Comparison of ENCODE assay signal across 9 cellular contexts in genomic region chr5:172902497-172903472, GRCh38. TPM values are rescaled to one million over a fixed set of nuclear protein-coding genes. Genes with fewer than 3 reads are reported as not detected.
A peak's percentile ranks its signal among the peaks of the same experiment; 100 is the strongest.
DNase-seq lines count a peak whose midpoint lies in the region; ATAC-seq and TF ChIP-seq lines count a peak whose summit lies in the region.
"Had no signal": no experiment of that assay in that cellular context is flagged by ENCODE, and none has a peak within 500 bp of the region (broad histone marks: within the 10 kb centered on the region; RNA-seq: fewer than 3 reads in every experiment).

No MANE protein-coding gene starts in this region.

- H3K9me3 Mint-ChIP-seq in naive B cell, result no peaks in the 10 kb centered on the region
- no peaks in the 10 kb centered on the region for H3K9me3 Mint-ChIP-seq in activated CD4-positive, alpha-beta T cell treated with anti-CD3 and anti-CD28 coated beads for 36 hours (ENCODE audit: low read depth)
- H3K9me3 Mint-ChIP-seq: IgD-negative memory B cell had no signal

- DNase-seq in G401 (ENCODE audit: low spot score) (peak; percentile 81), PC-9 (peak; percentile 79 to 97), naive B cell (no peak), NCI-H2171 (lab: John Stamatoyannopoulos, UW) (no peak)
- DNase-seq in activated CD4-positive, alpha-beta T cell treated with anti-CD3 and anti-CD28 coated beads for 36 hours, result no peak

- peaks cover 11 to 12% of the 10 kb centered on the region in 2 donors for H3K36me3 Mint-ChIP-seq in naive B cell
- peaks cover 5% of the 10 kb centered on the region for H3K36me3 Mint-ChIP-seq in activated CD4-positive, alpha-beta T cell treated with anti-CD3 and anti-CD28 coated beads for 36 hours (ENCODE audit: low read depth)

- peaks cover 51% of the 10 kb centered on the region for H3K4me1 ChIP-seq in PC-9 (replicated peaks; ENCODE audit: insufficient read depth)
- H3K4me1 ChIP-seq in esophagus (ENCODE audit: control insufficient read depth in 2 of 2, insufficient read depth in 2 of 2, low read length in 1 of 2), result peaks cover 2 to 44% of the 10 kb centered on the region in 2 donors

- ATAC-seq in naive B cell (ENCODE audit: low read depth in 2 of 2), result no peak
- ATAC-seq in HG02973 (IDR thresholded peaks at IDR 0.05; ENCODE audit: unreplicated experiment), result no peak
- no peak for ATAC-seq in activated CD4-positive, alpha-beta T cell treated with anti-CD3 and anti-CD28 coated beads for 36 hours
- ATAC-seq in HG03457 (IDR thresholded peaks at IDR 0.05; ENCODE audit: unreplicated experiment), result no peak

- POLR2A ChIA-PET in PC-9 (lab: Charles Lee; ENCODE audit: unreplicated experiment), result interaction anchor here (0.6 kb wide), 2 partner anchors 126 to 155 kb away, joined by 4 to 5 read pairs; no protein-coding TSS in a partner anchor
- POLR2A ChIA-PET in activated CD4-positive, alpha-beta T cell treated with anti-CD3 and anti-CD28 coated beads for 36 hours (lab: Charles Lee), result no interaction called here

- peaks cover 0 to 8% (median 5%) of the 10 kb centered on the region in 3 donors for H3K4me1 Mint-ChIP-seq in naive B cell
- peaks cover 2% of the 10 kb centered on the region for H3K4me1 Mint-ChIP-seq in activated CD4-positive, alpha-beta T cell treated with anti-CD3 and anti-CD28 coated beads for 36 hours
- H3K4me1 Mint-ChIP-seq: IgD-negative memory B cell had no signal

- peak overlapping the region in 5 of 6 donors; percentile 65 to 93 (median 80) for H3K27ac Mint-ChIP-seq in naive B cell
- no peak overlapping the region for H3K27ac Mint-ChIP-seq in activated CD4-positive, alpha-beta T cell treated with anti-CD3 and anti-CD28 coated beads for 36 hours

- in situ Hi-C loops in G401 (cut with HindIII; ENCODE audit: low sequenced_read_pairs), result no loop called here

- no TSS peak for BruUV-seq in PC-9 (replicated peaks; lab: Mats Ljungman, UMichigan)

- H3K4me2 ChIP-seq in PC-9, result peak overlapping the region; percentile 74

- H3K36me3 ChIP-seq in PC-9 (ENCODE audit: low read depth) (no peaks in the 10 kb centered on the region), esophagus (ENCODE audit: control insufficient read depth in 2 of 2, insufficient read depth in 2 of 2, low read length in 1 of 2) (peaks cover 0 to 3% of the 10 kb centered on the region in 2 donors)

- no peaks in the 10 kb centered on the region for H3K27me3 ChIP-seq in PC-9 (ENCODE audit: insufficient read depth, low read depth)
- H3K27me3 ChIP-seq in esophagus (ENCODE audit: control insufficient read depth in 1 of 2, insufficient read depth in 2 of 2, low read length in 2 of 2), result no peaks in the 10 kb centered on the region

- H3K79me2 ChIP-seq in PC-9 (ENCODE audit: low read depth), result peaks cover 8% of the 10 kb centered on the region; the same call in 1 of the 2 replicates

- WGBS in esophagus, 2 donors, result 65 to 73% methylated on average over 25 of the region's 25 CpGs

- H2AFZ ChIP-seq in PC-9, result no peak overlapping the region

- H3K4me3 ChIP-seq in PC-9 (no peak overlapping the region), esophagus (ENCODE audit: low read depth in 1 of 2, low read length in 2 of 2) (no peak overlapping the region)

- CTCF ChIA-PET in PC-9 (lab: Charles Lee), result no interaction called here
- CTCF ChIA-PET in activated CD4-positive, alpha-beta T cell treated with anti-CD3 and anti-CD28 coated beads for 36 hours (lab: Charles Lee), result no interaction called here

- H3F3A ChIP-seq in PC-9 (ENCODE audit: insufficient read depth, low read depth), result peaks cover 55% of the 10 kb centered on the region

- no peaks in the 10 kb centered on the region for H4K20me1 ChIP-seq in PC-9 (ENCODE audit: insufficient read depth)

- H3K9me3 ChIP-seq in PC-9 (ENCODE audit: insufficient read depth, low read depth) (no peaks in the 10 kb centered on the region), esophagus (ENCODE audit: control insufficient read depth in 2 of 2, insufficient read depth in 1 of 2, low read depth in 1 of 2, low read length in 1 of 2) (no peaks in the 10 kb centered on the region)

- no peaks in the 10 kb centered on the region for H3K27me3 Mint-ChIP-seq in naive B cell
- H3K27me3 Mint-ChIP-seq in activated CD4-positive, alpha-beta T cell treated with anti-CD3 and anti-CD28 coated beads for 36 hours, result no peaks in the 10 kb centered on the region
- H3K27me3 Mint-ChIP-seq: IgD-negative memory B cell had no signal

- H3K9me2 ChIP-seq in PC-9 (ENCODE audit: insufficient read depth), result no peaks in the 10 kb centered on the region

- peak; percentile 72 for TF ChIP-seq CTCF in PC-9 (conservative IDR thresholded peaks at IDR 0.05)

- H3K27ac ChIP-seq in PC-9 (peak overlapping the region; percentile 99), esophagus (ENCODE audit: low read depth in 2 of 2, low read length in 1 of 2) (peak overlapping the region; percentile 96)

- H3K4me3 Mint-ChIP-seq in naive B cell, result no peak overlapping the region
- H3K4me3 Mint-ChIP-seq in activated CD4-positive, alpha-beta T cell treated with anti-CD3 and anti-CD28 coated beads for 36 hours, result no peak overlapping the region
- H3K4me3 Mint-ChIP-seq: IgD-negative memory B cell had no signal

- intact Hi-C loops in PC-9 (cut with micrococcal nuclease; ENCODE audit: unreplicated experiment), result loop anchor here (1.0 kb wide), 1 partner anchor 67 kb away; no protein-coding TSS in a partner anchor
- intact Hi-C loops in activated CD4-positive, alpha-beta T cell treated with anti-CD3 and anti-CD28 coated beads for 36 hours (cut with DNase I, micrococcal nuclease), result no loop called here

RNA-seq across cellular contexts. Expression of gene RPL26L1, which starts 56.4 kb away (rescaled TPM):
- 144 and 147 TPM in 2 replicates for total RNA-seq in G401 (2014; rRNA removed; shearing (Covaris generic))
- total RNA-seq in PC-9 (2021), result 54.4 and 87.1 TPM in 2 replicates
- 10 to 100 TPM; 40.2 to 65.9 TPM for polyA plus RNA-seq in esophagus
- 10 to 100 TPM; 20.0 to 40.2 (median 27.7) TPM for polyA plus RNA-seq in naive B cell (ENCODE audit: low read depth in 6 of 6)
- 10 to 100 TPM; 62.8 to 72.6 TPM for total RNA-seq in activated CD4-positive, alpha-beta T cell treated with anti-CD3 and anti-CD28 coated beads for 36 hours

Comparison
In these comparisons a context has a peak if more than half of its experiments do, and no peak if none do; other contexts are left out.
1. DNase-seq: peak in G401 (single experiment) and PC-9 (2 of 2); none in naive B cell (single experiment), activated CD4-positive, alpha-beta T cell treated with anti-CD3 and anti-CD28 coated beads for 36 hours (single experiment) and NCI-H2171 (single experiment).